ENCODE assay signal across 18 cellular contexts in genomic region chr2:18522484-18523146, GRCh38.
"Had no signal": no experiment of that assay in that cellular context is flagged by ENCODE, and none has a peak within 500 bp of the region (broad histone marks: within the 10 kb centered on the region; RNA-seq: fewer than 3 reads in every experiment).

No MANE protein-coding gene starts in this region.

- H3K36me3 ChIP-seq: gastrocnemius medialis, neutrophil, right atrium auricular region, transverse colon had no signal

- H3K27me3 ChIP-seq: gastrocnemius medialis, right atrium auricular region, transverse colon had no signal

- DNase-seq: activated B cell treated with CpG ODN at 0.5 μM for 24 hours; activated CD4-positive, alpha-beta T cell treated with anti-CD3 and anti-CD28 coated beads for 48 hours; activated CD8-positive, alpha-beta memory T cell treated with anti-CD3 and anti-CD28 coated beads, Interleukin-2, amount 50 U/mL, for 48 hours; activated gamma-delta T cell treated with Interleukin-2 at 50 U/mL for 16 hours; amygdala; cortex of kidney; effector CD4-positive, alpha-beta T cell; gastrocnemius medialis; naive thymus-derived CD4-positive, alpha-beta T cell; stimulated activated CD4-positive, alpha-beta T cell treated with anti-CD3 and anti-CD28 coated beads, Interleukin-4, amount 100 ng/mL, for 4 hours; stimulated activated CD8-positive, alpha-beta memory T cell treated with anti-CD3 and anti-CD28 coated beads, Interleukin-4, amount 100 ng/mL, for 48 hours; stimulated activated naive CD8-positive, alpha-beta T cell treated with anti-CD3 and anti-CD28 coated beads, Interleukin-15, Interleukin-2, amounts not matched to agents 100 U/mL and 50 U/mL, for 24 hours; T-helper 2 cell; transverse colon had no signal

- H3K27ac ChIP-seq: gastrocnemius medialis, neutrophil, skin epidermis, transverse colon had no signal

- ATAC-seq: gastrocnemius medialis; left lobe of liver; naive thymus-derived CD4-positive, alpha-beta T cell; stimulated activated naive CD8-positive, alpha-beta T cell treated with anti-CD3 and anti-CD28 coated beads, Interleukin-15, Interleukin-2, amounts not matched to agents 100 U/mL and 50 U/mL, for 24 hours had no signal

- H3K9me3 ChIP-seq: gastrocnemius medialis, neutrophil, right atrium auricular region, transverse colon had no signal

- H3K4me3 ChIP-seq: gastrocnemius medialis, skin epidermis, transverse colon had no signal
